Comparison of ENCODE assay signal across 1 cellular context in the genomic region with DNA sequence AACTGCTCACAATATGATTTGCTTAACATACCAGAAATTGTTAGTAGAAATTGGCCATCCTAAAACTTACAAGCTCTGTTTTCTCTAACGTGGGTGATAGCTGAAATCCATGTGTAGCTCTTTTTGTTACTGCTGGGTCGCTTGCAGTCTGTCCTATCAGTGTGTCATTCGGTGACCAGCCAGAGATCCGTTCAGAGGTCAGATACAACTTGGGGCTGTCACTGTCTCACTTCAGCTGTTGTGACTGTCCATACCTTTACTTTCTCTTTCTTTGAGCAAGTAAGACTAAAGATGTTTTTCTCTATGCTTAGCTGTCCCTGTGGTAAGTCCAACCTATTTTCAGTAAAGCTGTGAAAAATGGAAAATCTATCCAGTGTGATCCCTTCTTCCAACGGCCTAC.
TF ChIP-seq lines count a peak whose summit lies in the region.

No MANE protein-coding gene starts in this region.

TF ChIP-seq in HepG2, 621 proteins besides CTCF, POLR2A, EP300 and RAD21 (continued from another document):
- TF ChIP-seq ZHX2 (IDR thresholded peaks at IDR 0.05; ENCODE audit: low read depth) (no peak), ZHX2 (CRISPR knock-in tag; IDR thresholded peaks at IDR 0.05; ENCODE audit: borderline replicate concordance) (no peak), AKAP8 (CRISPR knock-in tag; IDR thresholded peaks at IDR 0.05) (no peak), ZNF446 (CRISPR knock-in tag; IDR thresholded peaks at IDR 0.05) (no peak), CCAR2 (optimal IDR thresholded peaks at IDR 0.05; ENCODE audit: low read depth, low read length) (no peak), MAF1 (CRISPR knock-in tag; IDR thresholded peaks at IDR 0.05; ENCODE audit: borderline replicate concordance) (no peak), PLSCR1 (CRISPR knock-in tag; IDR thresholded peaks at IDR 0.05; ENCODE audit: borderline replicate concordance) (no peak), ZSCAN12 (CRISPR knock-in tag; IDR thresholded peaks at IDR 0.05) (no peak), TIGD3 (CRISPR knock-in tag; IDR thresholded peaks at IDR 0.05; ENCODE audit: borderline replicate concordance) (no peak), TRIM24 (CRISPR knock-in tag; IDR thresholded peaks at IDR 0.05) (no peak)
- TF ChIP-seq, protein P1, sequence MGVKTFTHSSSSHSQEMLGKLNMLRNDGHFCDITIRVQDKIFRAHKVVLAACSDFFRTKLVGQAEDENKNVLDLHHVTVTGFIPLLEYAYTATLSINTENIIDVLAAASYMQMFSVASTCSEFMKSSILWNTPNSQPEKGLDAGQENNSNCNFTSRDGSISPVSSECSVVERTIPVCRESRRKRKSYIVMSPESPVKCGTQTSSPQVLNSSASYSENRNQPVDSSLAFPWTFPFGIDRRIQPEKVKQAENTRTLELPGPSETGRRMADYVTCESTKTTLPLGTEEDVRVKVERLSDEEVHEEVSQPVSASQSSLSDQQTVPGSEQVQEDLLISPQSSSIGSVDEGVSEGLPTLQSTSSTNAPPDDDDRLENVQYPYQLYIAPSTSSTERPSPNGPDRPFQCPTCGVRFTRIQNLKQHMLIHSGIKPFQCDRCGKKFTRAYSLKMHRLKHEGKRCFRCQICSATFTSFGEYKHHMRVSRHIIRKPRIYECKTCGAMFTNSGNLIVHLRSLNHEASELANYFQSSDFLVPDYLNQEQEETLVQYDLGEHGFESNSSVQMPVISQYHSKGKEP (CRISPR knock-in tag; IDR thresholded peaks at IDR 0.05): no peak
